26 cellular contexts compared by ENCODE assay signal in the genomic region with DNA sequence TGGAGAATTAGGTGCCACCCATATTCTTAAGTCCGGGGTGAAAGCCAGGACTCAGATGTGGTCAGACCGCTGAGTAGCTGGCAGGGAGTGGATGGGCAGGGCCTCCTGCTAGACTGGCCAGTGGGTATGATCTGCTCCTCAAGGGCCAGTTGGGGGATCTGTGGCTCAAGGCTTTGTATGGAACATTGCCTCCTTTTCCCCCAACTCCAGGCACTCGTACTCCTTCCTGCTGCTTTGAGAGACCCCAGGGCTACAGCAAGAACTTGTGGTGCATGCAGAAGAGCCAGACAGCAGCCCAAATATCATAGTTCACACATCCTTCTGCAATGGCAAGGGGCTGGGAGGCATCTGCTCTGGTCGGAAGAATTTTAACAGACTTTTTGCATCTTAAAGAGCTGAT.
"Had no signal": no experiment of that assay in that cellular context is flagged by ENCODE, and none has a peak within 500 bp of the region (broad histone marks: within the 10 kb centered on the region; RNA-seq: fewer than 3 reads in every experiment).

No MANE protein-coding gene starts in this region.

- H3K4me3 ChIP-seq: adrenal gland, SJCRH30, SK-N-MC had no signal

- DNase-seq: activated CD4-positive, alpha-beta T cell treated with anti-CD3 and anti-CD28 coated beads, Interleukin-2, amount 10 ng/mL, durations not matched to agents 24 days and 14 days; activated CD4-positive, alpha-beta T cell treated with anti-CD3 and anti-CD28 coated beads, Interleukin-2, amount 50 U/mL, for 4 hours; activated CD8-positive, alpha-beta T cell treated with anti-CD3 and anti-CD28 coated beads for 36 hours; activated gamma-delta T cell; activated naive CD4-positive, alpha-beta T cell treated with Interleukin-2 at 50 U/mL for 16 hours; activated T-cell treated with anti-CD3 and anti-CD28 coated beads, Interleukin-2, amount 50 U/mL, for 24 hours; Karpas-422; KBM-7; NCI-H1048; NCI-H1105 treated with DMSO at 0.1 percent for 48 hours; NCI-H1436; NCI-H1694; NCI-H1930; NCI-H2081 treated with DMSO at 0.1 percent for 48 hours; NCI-H226; NCI-H446 treated with DMSO at 0.1 percent for 48 hours; NCI-H524; SHP77; SJCRH30 had no signal

- FAIRE-seq: astrocyte, bronchial epithelial cell, TTC549 had no signal

- H3K36me3 ChIP-seq: adrenal gland, SJCRH30 had no signal

- ATAC-seq: activated CD8-positive, alpha-beta T cell treated with anti-CD3 and anti-CD28 coated beads for 36 hours; activated naive CD4-positive, alpha-beta T cell treated with anti-CD3 and anti-CD28 coated beads, Interleukin-2, amount 50 U/mL, for 72 hours; Panc1 had no signal

- H3K4me1 ChIP-seq: adrenal gland, SJCRH30 had no signal

- H3K27me3 ChIP-seq: adrenal gland had no signal

- H3K9me3 ChIP-seq: adrenal gland, SJCRH30 had no signal

- H3K27ac ChIP-seq: adrenal gland, SJCRH30, SK-N-MC had no signal
